22 cellular contexts compared by ENCODE assay signal in the genomic region with DNA sequence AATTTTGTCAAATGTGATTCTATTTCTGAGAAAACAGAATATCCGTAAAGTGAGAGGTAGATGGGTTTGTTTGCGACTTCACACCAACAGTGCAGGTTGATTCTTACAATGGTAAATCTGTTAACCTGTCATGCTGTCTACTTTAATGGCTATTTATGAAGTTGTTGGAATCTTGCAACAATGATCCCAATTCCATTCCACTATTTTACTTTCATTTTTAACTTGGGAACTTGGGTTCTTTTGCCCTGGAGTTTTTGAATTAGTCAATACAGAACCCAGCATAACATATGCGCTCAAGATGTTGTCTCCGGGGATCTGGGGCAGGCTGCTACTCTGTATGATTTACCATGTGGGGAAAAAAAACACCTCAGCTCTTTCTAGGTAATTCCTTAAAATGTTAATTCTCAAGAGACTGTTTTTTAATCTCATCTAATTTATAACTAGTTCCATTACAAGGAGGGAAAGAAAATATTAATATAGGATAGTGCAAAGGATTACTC. TPM values are rescaled to one million over a fixed set of nuclear protein-coding genes. Genes with fewer than 3 reads are reported as not detected.
A peak's percentile ranks its signal among the peaks of the same experiment; 100 is the strongest.
DNase-seq lines count a peak whose midpoint lies in the region; ATAC-seq and TF ChIP-seq lines count a peak whose summit lies in the region.
"Had no signal": no experiment of that assay in that cellular context is flagged by ENCODE, and none has a peak within 500 bp of the region (broad histone marks: within the 10 kb centered on the region; RNA-seq: fewer than 3 reads in every experiment).

No MANE protein-coding gene starts in this region.

- TF ChIP-seq CTCF in fibroblast of villous mesenchyme (IDR thresholded peaks at IDR 0.05; ENCODE audit: insufficient read depth, low read depth, low read length) (no peak), psoas muscle (IDR thresholded peaks at IDR 0.05) (no peak), upper lobe of right lung (IDR thresholded peaks at IDR 0.05) (no peak)

- 49 to 56% (median 53%) methylated on average over 4 of the region's 4 CpGs for WGBS in psoas muscle, 3 donors

- H3K4me1 ChIP-seq in psoas muscle: peaks cover 5% of the 10 kb centered on the region
- H3K4me1 ChIP-seq in upper lobe of right lung: no peaks in the 10 kb centered on the region
- H3K4me1 ChIP-seq in HAP-1: peaks cover 14% of the 10 kb centered on the region
- H3K4me1 ChIP-seq: Peyer's patch had no signal

- intact Hi-C loops in psoas muscle (cut with DNase I) (no loop called here), upper lobe of right lung (cut with DNase I) (no loop called here)

- H3K9me3 ChIP-seq in psoas muscle: no peaks in the 10 kb centered on the region
- H3K9me3 ChIP-seq in upper lobe of right lung: no peaks in the 10 kb centered on the region
- H3K9me3 ChIP-seq in HAP-1: no peaks in the 10 kb centered on the region
- H3K9me3 ChIP-seq: body of pancreas, left ventricle myocardium inferior, Peyer's patch had no signal

- ATAC-seq in psoas muscle: no peak
- ATAC-seq in upper lobe of right lung: no peak
- ATAC-seq: body of pancreas, sciatic nerve had no signal

- H3K27me3 ChIP-seq in psoas muscle (ENCODE audit: insufficient read depth in 3 of 3, low read length in 2 of 3) (no peaks in the 10 kb centered on the region), upper lobe of right lung (peaks cover 14% of the 10 kb centered on the region), HAP-1 (ENCODE audit: low read depth) (peaks cover 11% of the 10 kb centered on the region)
- H3K27me3 ChIP-seq: body of pancreas, Peyer's patch had no signal

- H3K36me3 ChIP-seq in psoas muscle (ENCODE audit: insufficient read depth in 1 of 2, low read depth in 1 of 2) (no peaks in the 10 kb centered on the region), upper lobe of right lung (no peaks in the 10 kb centered on the region), HAP-1 (replicated peaks) (no peaks in the 10 kb centered on the region)
- H3K36me3 ChIP-seq: left ventricle myocardium inferior, Peyer's patch had no signal

- H3K4me3 ChIP-seq in fibroblast of villous mesenchyme (ENCODE audit: low read depth, low read length) (no peak overlapping the region), psoas muscle (peak overlapping the region; percentile 54), upper lobe of right lung (no peak overlapping the region), HAP-1 (no peak overlapping the region)
- H3K4me3 ChIP-seq: body of pancreas had no signal

- in situ Hi-C loops in G401 (cut with HindIII; ENCODE audit: low sequenced_read_pairs): no loop called here
- in situ Hi-C loops in HAP-1 (cut with MboI; ENCODE audit: low sequenced_read_pairs): no loop called here

- peak; percentile 66 for DNase-seq in G401 (ENCODE audit: low spot score)
- peak; percentile 11 for DNase-seq in fibroblast of villous mesenchyme (ENCODE audit: low read depth)
- DNase-seq in psoas muscle: no peak
- DNase-seq in NCI-H146 (lab: John Stamatoyannopoulos, UW): no peak
- DNase-seq in upper lobe of right lung: no peak
- DNase-seq in HAP-1 (ENCODE audit: low spot score in 2 of 2): no peak
- DNase-seq in NK-92 treated with Interleukin-12 subunit alpha and Interleukin-12 subunit beta, amount 100 ng/mL, for 24 hours (lab: John Stamatoyannopoulos, UW): no peak
- DNase-seq: activated CD8-positive, alpha-beta memory T cell treated with anti-CD3 and anti-CD28 coated beads for 24 hours; activated T-cell treated with anti-CD3 and anti-CD28 coated beads, Interleukin-2, amount 50 U/mL, for 48 hours; body of pancreas; GDM1; HFFc6; left ventricle myocardium inferior; MM.1S; NCI-H1436 treated with DMSO at 0.1 percent for 48 hours; occipital lobe; Peyer's patch; stimulated activated naive CD4-positive, alpha-beta T cell treated with Interleukin-2 at 50 U/mL for 16 hours had no signal

- H3K27ac ChIP-seq in angular gyrus (ENCODE audit: low read depth, low read length) (peak overlapping the region; percentile 90), psoas muscle (peak overlapping the region; percentile 58), upper lobe of right lung (no peak overlapping the region)
- H3K27ac ChIP-seq: body of pancreas, left ventricle myocardium inferior, Peyer's patch had no signal

RNA-seq across cellular contexts. Expression of a gene that starts 1.2 kb away (rescaled TPM):
- 71.8 and 92.7 TPM in 2 replicates for total RNA-seq in G401 (2014; rRNA removed; shearing (Covaris generic))
- total RNA-seq in fibroblast of villous mesenchyme (not detected in 2 replicates), psoas muscle (1 to 10 TPM; 1.3 to 7.3 (median 2.6) TPM), upper lobe of right lung (not detected)
- 1 to 10 TPM in 2 of 3 donors, under 1 TPM in 1; 0.20 to 1.4 (median 1.4) TPM for polyA plus RNA-seq in psoas muscle
- total RNA-seq: body of pancreas; HFFc6; left ventricle myocardium inferior; T-helper 2 cell treated with Interferon-gamma antibody and Interleukin-4, amounts not matched to agents 100 ng/mL and 5 ng/mL, for 36 hours had no signal
- polyA plus RNA-seq: CD14-positive monocyte had no signal

RNA-seq across cellular contexts. Expression of a gene that starts 56.6 kb away (rescaled TPM):
- 2.7 and 4.3 TPM in 2 replicates for total RNA-seq in G401 (2014; rRNA removed; shearing (Covaris generic))
- total RNA-seq in fibroblast of villous mesenchyme (6.0 and 11.3 TPM in 2 replicates), psoas muscle (10 to 100 TPM in 3 of 4 donors, 1 to 10 TPM in 1; 6.7 to 14.0 (median 13.4) TPM), upper lobe of right lung (12.0 TPM)
- polyA plus RNA-seq in psoas muscle: 10 to 100 TPM in 1 of 3 donors, 1 to 10 TPM in 2; 6.4 to 15.0 (median 7.2) TPM

Comparison
In these comparisons a context has a peak if more than half of its experiments do, and no peak if none do; other contexts are left out.
1. DNase-seq: peak in G401 (single experiment) and fibroblast of villous mesenchyme (single experiment); none in psoas muscle (0 of 2), NCI-H146 (single experiment), upper lobe of right lung (single experiment), HAP-1 (0 of 2) and NK-92 treated with Interleukin-12 subunit alpha and Interleukin-12 subunit beta, amount 100 ng/mL, for 24 hours (single experiment).